ENCODE assay signal across 9 cellular contexts in the genomic region with DNA sequence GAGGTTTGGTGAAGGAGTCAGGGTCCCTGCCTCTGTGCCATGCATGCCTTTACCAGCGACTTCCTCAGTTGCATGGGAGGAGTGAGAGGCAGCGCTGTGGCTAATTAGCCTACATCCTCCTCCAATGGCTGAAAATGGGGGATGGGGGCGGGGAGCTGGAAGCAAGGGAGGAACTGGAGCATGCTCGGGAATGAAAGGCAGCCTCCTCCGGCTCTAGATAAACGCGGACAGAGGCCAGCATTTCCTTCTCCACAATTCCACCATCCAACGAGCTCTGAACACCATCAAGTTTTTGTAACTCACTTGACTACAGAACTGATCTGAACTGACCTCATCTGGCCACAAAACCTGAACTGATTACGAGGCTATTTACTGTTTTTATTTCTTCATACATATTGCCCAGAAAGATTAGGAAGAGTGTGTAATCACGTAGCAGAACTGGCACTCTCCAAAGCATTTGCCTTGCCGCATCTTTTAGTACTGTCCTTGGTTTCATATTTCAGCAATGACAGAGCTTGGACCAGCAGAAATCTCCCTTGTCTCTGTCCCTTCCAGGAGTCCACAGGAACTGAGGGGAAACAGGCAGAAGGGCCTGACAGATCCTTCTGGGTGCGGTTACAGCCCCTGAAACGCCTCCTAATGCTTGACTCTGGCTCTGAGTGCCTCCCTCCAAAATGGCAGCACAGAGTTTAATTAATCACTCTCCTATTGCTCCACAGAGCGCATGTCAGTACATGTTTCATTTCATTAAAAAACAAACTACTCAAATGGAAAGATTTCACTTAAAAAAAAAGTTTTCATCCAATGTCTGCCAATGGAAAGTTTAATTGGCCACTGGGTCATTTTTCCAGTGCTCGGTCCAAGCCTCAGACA. TPM values are rescaled to one million over a fixed set of nuclear protein-coding genes. Genes with fewer than 3 reads are reported as not detected.
DNase-seq lines count a peak whose midpoint lies in the region; ATAC-seq and TF ChIP-seq lines count a peak whose summit lies in the region.
"Had no signal": no experiment of that assay in that cellular context is flagged by ENCODE, and none has a peak within 500 bp of the region (broad histone marks: within the 10 kb centered on the region; RNA-seq: fewer than 3 reads in every experiment).

No MANE protein-coding gene starts in this region.

- H3K27me3 ChIP-seq in HUES64 (ENCODE audit: insufficient read depth, low read length), result no peaks in the 10 kb centered on the region
- H3K27me3 ChIP-seq in skeletal muscle tissue (ENCODE audit: control insufficient read depth in 3 of 3, insufficient read depth in 3 of 3, low read length in 3 of 3), result no peaks in the 10 kb centered on the region

- peaks cover 9% of the 10 kb centered on the region; the same call in 1 of the 2 replicates for H3K36me3 ChIP-seq in HUES64 (ENCODE audit: insufficient read depth, low read length)
- peaks cover 0 to 2% (median 0%) of the 10 kb centered on the region in 3 donors for H3K36me3 ChIP-seq in skeletal muscle tissue (ENCODE audit: control insufficient read depth in 3 of 3, insufficient read depth in 3 of 3, low read length in 3 of 3)

- H3K9me3 ChIP-seq in HUES64 (ENCODE audit: insufficient read depth, low read depth, low read length) (no peaks in the 10 kb centered on the region), skeletal muscle tissue (ENCODE audit: control insufficient read depth in 3 of 3, low read length in 3 of 3) (no peaks in the 10 kb centered on the region)

- 38% methylated on average over 15 of the region's 15 CpGs for WGBS in HUES64

- H3K4me3 ChIP-seq in HUES64 (ENCODE audit: low read length), result peak overlapping the region; percentile 10; the same call in 1 of the 2 replicates
- H3K4me3 ChIP-seq in astrocyte of the spinal cord (ENCODE audit: low read depth, low read length), result no peak overlapping the region
- H3K4me3 ChIP-seq in skeletal muscle tissue (ENCODE audit: low read length in 3 of 3), result peak overlapping the region; percentile 17 to 55 (median 52)
- H3K4me3 ChIP-seq: SK-N-MC had no signal

- peak; percentile 37 for DNase-seq in astrocyte of the spinal cord (ENCODE audit: low read depth, low spot score)
- DNase-seq in iPS-NIHi7 (ENCODE audit: extremely low spot score), result peak; percentile 93
- DNase-seq in NCI-H1436 (lab: John Stamatoyannopoulos, UW), result no peak
- no peak for DNase-seq in GM10248 (ENCODE audit: extremely low spot score)
- no peak for DNase-seq in germinal center (ENCODE audit: low spot score)

- H3K4me1 ChIP-seq in HUES64 (ENCODE audit: insufficient read depth, low read length), result peaks cover 61% of the 10 kb centered on the region
- peaks cover 65 to 66% (median 66%) of the 10 kb centered on the region in 3 donors for H3K4me1 ChIP-seq in skeletal muscle tissue (ENCODE audit: control insufficient read depth in 3 of 3, insufficient read depth in 3 of 3, low read length in 3 of 3)

- peak overlapping the region; percentile 66 for H3K27ac ChIP-seq in HUES64 (ENCODE audit: low read depth, low read length)
- H3K27ac ChIP-seq in skeletal muscle tissue (ENCODE audit: low read depth, low read length), result peak overlapping the region; percentile 80
- H3K27ac ChIP-seq: SK-N-MC had no signal

- no peak for TF ChIP-seq CTCF in astrocyte of the spinal cord (IDR thresholded peaks at IDR 0.05; ENCODE audit: low read depth, low read length)
- no peak for TF ChIP-seq CTCF in GM10248 (IDR thresholded peaks at IDR 0.05; ENCODE audit: control extremely low read depth, extremely low read depth, low read depth, missing control alignments)

- POLR2A ChIA-PET in GM10248 (lab: Yijun Ruan, JAX), result no interaction called here

- H3K9ac ChIP-seq in HUES64 (ENCODE audit: low read depth, low read length) (no peak overlapping the region), skeletal muscle tissue (ENCODE audit: low read depth in 1 of 3, low read length in 3 of 3) (peak overlapping the region in 2 of 3 donors; percentile 1 to 62)

- CTCF ChIA-PET in GM10248 (lab: Yijun Ruan, JAX), result interaction anchor here (0.8 to 2.0 kb wide), 3 partner anchors 7 to 405 kb away, joined by 3 to 5 read pairs (median 3); a partner anchor contains a TSS

- ATAC-seq in HG03095 (IDR thresholded peaks at IDR 0.05; ENCODE audit: unreplicated experiment), result no peak

- in situ Hi-C loops in astrocyte of the spinal cord (cut with HindIII; ENCODE audit: low sequenced_read_pairs), result no loop called here

RNA-seq across cellular contexts. Expression of gene TRAF3IP2, which starts 58.2 kb away (rescaled TPM):
- 9.1 TPM for polyA plus RNA-seq in HUES64 (2013, experiment 1 of 2)
- 14.1 TPM for polyA plus RNA-seq in HUES64 (2013, experiment 2 of 2)
- 5.7 TPM for total RNA-seq in skeletal muscle tissue

Comparison
In these comparisons a context has a peak if more than half of its experiments do, and no peak if none do; other contexts are left out.
1. DNase-seq: peak in astrocyte of the spinal cord (single experiment) and iPS-NIHi7 (single experiment); none in NCI-H1436 (single experiment), GM10248 (single experiment) and germinal center (single experiment).